In genomic region chr17:39606434-39607056, GRCh38 we compare ENCODE assay signal across 11 cellular contexts. TPM values are rescaled to one million over a fixed set of nuclear protein-coding genes. Genes with fewer than 3 reads are reported as not detected.
DNase-seq lines count a peak whose midpoint lies in the region; ATAC-seq and TF ChIP-seq lines count a peak whose summit lies in the region.
"Had no signal": no experiment of that assay in that cellular context is flagged by ENCODE, and none has a peak within 500 bp of the region (broad histone marks: within the 10 kb centered on the region; RNA-seq: fewer than 3 reads in every experiment).

No MANE protein-coding gene starts in this region.

- H3K27me3 ChIP-seq in Panc1 (ENCODE audit: control insufficient read depth, insufficient read depth, low read length) (peaks cover 14% of the 10 kb centered on the region), trophoblast cell (ENCODE audit: insufficient read depth, low read length) (peaks cover 81% of the 10 kb centered on the region), ovary (peaks cover 2% of the 10 kb centered on the region), Peyer's patch (peaks cover 9 to 72% of the 10 kb centered on the region in 2 donors)

- H2AK5ac ChIP-seq in trophoblast cell (ENCODE audit: low read length) = no peak overlapping the region

- H3K36me3 ChIP-seq in ES-I3 (ENCODE audit: insufficient read depth, low read length) (no peaks in the 10 kb centered on the region), Panc1 (ENCODE audit: control insufficient read depth, insufficient read depth, low read length) (no peaks in the 10 kb centered on the region), trophoblast cell (ENCODE audit: control insufficient read depth in 1 of 2, insufficient read depth in 2 of 2, low read length in 2 of 2) (no peaks in the 10 kb centered on the region), ovary (no peaks in the 10 kb centered on the region), Peyer's patch (no peaks in the 10 kb centered on the region)

- no peak overlapping the region for H4K91ac ChIP-seq in trophoblast cell (ENCODE audit: low read depth, low read length)

- H2BK5ac ChIP-seq in trophoblast cell (ENCODE audit: low read depth, low read length, poor library complexity) = no peak overlapping the region

- no peak overlapping the region for H3K23ac ChIP-seq in trophoblast cell (ENCODE audit: low read length)

- no TSS peak for BruUV-seq in Panc1 (replicated peaks; lab: Mats Ljungman, UMichigan)

- TF ChIP-seq POLR2A in ovary (IDR thresholded peaks at IDR 0.05) (no peak), Peyer's patch (IDR thresholded peaks at IDR 0.05) (no peak)

- H4K12ac ChIP-seq in trophoblast cell (ENCODE audit: low read depth, low read length) = no peak overlapping the region

- no peak for TF ChIP-seq CTCF in Panc1 (IDR thresholded peaks at IDR 0.05)
- TF ChIP-seq CTCF in ovary (IDR thresholded peaks at IDR 0.05) = no peak
- no peak for TF ChIP-seq CTCF in Peyer's patch (IDR thresholded peaks at IDR 0.05)

- POLR2A ChIA-PET in Panc1 (lab: Charles Lee) = interaction anchor here (0.6 kb wide), 1 partner anchor 12 kb away, joined by 3 read pairs; no protein-coding TSS in a partner anchor

- no peaks in the 10 kb centered on the region for H3K79me2 ChIP-seq in trophoblast cell (ENCODE audit: control insufficient read depth, insufficient read depth, low read length, poor library complexity)

- no peak for DNase-seq in Panc1 (ENCODE audit: low read depth, low spot score)
- no peak for DNase-seq in left ventricle myocardium superior
- no peak for DNase-seq in trophoblast cell
- no peak for DNase-seq in ovary
- DNase-seq in stimulated activated CD4-positive, alpha-beta T cell treated with anti-CD3 and anti-CD28 coated beads, Interleukin-15, amount 100 ng/mL, for 24 hours = no peak
- no peak for DNase-seq in Peyer's patch
- DNase-seq: midbrain; stimulated activated naive CD4-positive, alpha-beta T cell treated with Interleukin-2 at 50 U/mL for 16 hours had no signal

- peak; percentile 70 for ATAC-seq in Panc1
- ATAC-seq in left ventricle myocardium superior = peak; percentile 21
- ATAC-seq in GM18517 (IDR thresholded peaks at IDR 0.05; ENCODE audit: unreplicated experiment) = no peak

- H3K4me2 ChIP-seq in trophoblast cell (ENCODE audit: low read length) = peak overlapping the region; percentile 29

- H2BK120ac ChIP-seq in trophoblast cell (ENCODE audit: insufficient read depth, low read length, poor library complexity) = no peak overlapping the region

- no peak overlapping the region for H3K18ac ChIP-seq in trophoblast cell (ENCODE audit: low read length)

- no peak for TF ChIP-seq EP300 in ovary (IDR thresholded peaks at IDR 0.05)

- no CpG with 5 or more reads among the region's 66 CpGs for WGBS in trophoblast cell (ENCODE audit: extremely low coverage, insufficient coverage, insufficient read length)
- WGBS in ovary, 3 donors = 0 to 1% (median 0%) methylated on average over 34 to 66 of the region's 66 CpGs

- no peak overlapping the region for H2BK12ac ChIP-seq in trophoblast cell (ENCODE audit: low read length)

- H4K8ac ChIP-seq in trophoblast cell (ENCODE audit: low read depth, low read length) = no peak overlapping the region

- H3K9me3 ChIP-seq in ES-I3 (ENCODE audit: control insufficient read depth, insufficient read depth, low read length) (no peaks in the 10 kb centered on the region), Panc1 (ENCODE audit: control insufficient read depth, insufficient read depth, low read depth, low read length) (no peaks in the 10 kb centered on the region), trophoblast cell (ENCODE audit: insufficient read depth, low read depth, low read length) (peaks cover 4% of the 10 kb centered on the region), ovary (no peaks in the 10 kb centered on the region), Peyer's patch (no peaks in the 10 kb centered on the region)

- no peak overlapping the region for H3K4ac ChIP-seq in trophoblast cell (ENCODE audit: low read depth, low read length)

- no peaks in the 10 kb centered on the region for H3K79me1 ChIP-seq in trophoblast cell (ENCODE audit: low read length)

- CTCF ChIA-PET in Panc1 (lab: Charles Lee) = interaction anchor here (0.7 kb wide), 1 partner anchor 303 kb away, joined by 8 read pairs; no protein-coding TSS in a partner anchor

- peak overlapping the region; percentile 52 for H2AFZ ChIP-seq in trophoblast cell (ENCODE audit: insufficient read depth, low read length, poor library complexity)

- H3K9ac ChIP-seq in ES-I3 (ENCODE audit: low read depth, low read length) (peak overlapping the region; percentile 35; the same call in 1 of the 2 replicates), trophoblast cell (ENCODE audit: low read length) (no peak overlapping the region)

- intact Hi-C loops in Panc1 (cut with micrococcal nuclease; ENCODE audit: unreplicated experiment) (no loop called here), left ventricle myocardium superior (cut with micrococcal nuclease) (no loop called here), ovary (cut with DNase I) (no loop called here)

- H3K4me3 ChIP-seq in Panc1 (ENCODE audit: low read depth in 2 of 2, low read length in 2 of 2) (peak overlapping the region; percentile 12 to 20; a peak in 3 of 4 replicates), trophoblast cell (ENCODE audit: low read depth, low read length) (no peak overlapping the region), ovary (no peak overlapping the region), Peyer's patch (peak overlapping the region in 2 of 4 donors; percentile 14 to 22)

- peaks cover 16% of the 10 kb centered on the region; the same call in 1 of the 2 replicates for H3K4me1 ChIP-seq in ES-I3 (ENCODE audit: insufficient read depth, low read length)
- H3K4me1 ChIP-seq in Panc1 (ENCODE audit: control insufficient read depth, insufficient read depth, low read length) = no peaks in the 10 kb centered on the region
- no peaks in the 10 kb centered on the region for H3K4me1 ChIP-seq in trophoblast cell (ENCODE audit: control insufficient read depth in 1 of 2, insufficient read depth in 2 of 2, low read length in 2 of 2)
- peaks cover 5% of the 10 kb centered on the region for H3K4me1 ChIP-seq in ovary (ENCODE audit: insufficient read depth)
- peaks cover 0 to 34% (median 24%) of the 10 kb centered on the region in 4 donors for H3K4me1 ChIP-seq in Peyer's patch

- in situ Hi-C loops in Panc1 (cut with HindIII; ENCODE audit: low pct_unique_long_range_greater_than_20kb, low sequenced_read_pairs) = no loop called here

- H3K14ac ChIP-seq in trophoblast cell (ENCODE audit: low read length) = no peak overlapping the region

- H3K27ac ChIP-seq in Panc1 (ENCODE audit: low read length) (no peak overlapping the region), trophoblast cell (ENCODE audit: low read depth, low read length) (no peak overlapping the region), ovary (no peak overlapping the region), Peyer's patch (no peak overlapping the region)

RNA-seq across cellular contexts. Expression of gene NEUROD2, which starts 1.2 kb away (rescaled TPM):
- total RNA-seq in Panc1 (2021; ENCODE audit: unreplicated experiment) (not detected), left ventricle myocardium superior (not detected), ovary (not detected), Peyer's patch (not detected)
- polyA plus RNA-seq in Panc1 (2012; ENCODE audit: insufficient read length) = not detected
- not detected in 2 replicates for polyA plus RNA-seq in trophoblast cell (2013)
- not detected for polyA plus RNA-seq in ovary
- total RNA-seq: activated T-helper 2 cell treated with anti-CD3 and anti-CD28 coated beads, Interferon-gamma antibody, Interleukin-2, Interleukin-4, amounts not matched to agents 10 μg/mL and 5 μg/mL and 100 μg/mL, durations not matched to agents 14 hours and 24 hours and 36 hours had no signal

RNA-seq across cellular contexts. Expression of gene PPP1R1B, which starts 20.2 kb away (rescaled TPM):
- total RNA-seq in Panc1 (2021; ENCODE audit: unreplicated experiment) (45.7 TPM), left ventricle myocardium superior (0.55 TPM), ovary (10 to 100 TPM in 4 of 7 donors, 1 to 10 TPM in 2, under 1 TPM in 1; 0.43 to 23.0 (median 10.1) TPM), Peyer's patch (100 to 1,000 TPM in 3 of 4 donors, 10 to 100 TPM in 1; 71.8 to 161 (median 125) TPM)
- 80.3 TPM for polyA plus RNA-seq in Panc1 (2012; ENCODE audit: insufficient read length)
- polyA plus RNA-seq in trophoblast cell (2013) = 0.07 and 0.12 TPM in 2 replicates
- polyA plus RNA-seq in ovary = 10 to 100 TPM in 1 of 2 donors, 1 to 10 TPM in 1; 5.1 to 12.9 TPM
- total RNA-seq: activated T-helper 2 cell treated with anti-CD3 and anti-CD28 coated beads, Interferon-gamma antibody, Interleukin-2, Interleukin-4, amounts not matched to agents 10 μg/mL and 5 μg/mL and 100 μg/mL, durations not matched to agents 14 hours and 24 hours and 36 hours had no signal

RNA-seq across cellular contexts. Expression of gene STARD3, which starts 30.4 kb away (rescaled TPM):
- total RNA-seq in Panc1 (2021; ENCODE audit: unreplicated experiment) = 44.8 TPM
- polyA plus RNA-seq in Panc1 (2012; ENCODE audit: insufficient read length) = 61.7 TPM
- total RNA-seq in left ventricle myocardium superior = 18.7 TPM
- polyA plus RNA-seq in trophoblast cell (2013) = 51.9 and 53.4 TPM in 2 replicates
- total RNA-seq in ovary = 10 to 100 TPM; 34.5 to 49.4 (median 44.3) TPM
- 10 to 100 TPM; 42.1 to 55.9 TPM for polyA plus RNA-seq in ovary
- 100 to 1,000 TPM; 102 to 212 (median 145) TPM for total RNA-seq in Peyer's patch

RNA-seq across cellular contexts. Expression of gene TCAP, which starts 58.6 kb away (rescaled TPM):
- total RNA-seq in Panc1 (2021; ENCODE audit: unreplicated experiment) (1.6 TPM), left ventricle myocardium superior (4,965 TPM), ovary (1 to 10 TPM in 6 of 7 donors, under 1 TPM in 1; 0.24 to 1.9 (median 1.3) TPM), Peyer's patch (1 to 10 TPM in 2 of 4 donors, under 1 TPM in 1, not detected in 1; 0.53 to 1.9 (median 1.1) TPM)
- 3.1 TPM for polyA plus RNA-seq in Panc1 (2012; ENCODE audit: insufficient read length)
- polyA plus RNA-seq in trophoblast cell (2013) = 0.15 and 0.19 TPM in 2 replicates
- polyA plus RNA-seq in ovary = 1 to 10 TPM in 1 of 2 donors, under 1 TPM in 1; 0.47 to 1.6 TPM

Comparison
In these comparisons a context has a peak if more than half of its experiments do, and no peak if none do; other contexts are left out.
1. H3K4me3 ChIP-seq: peak in Panc1 (2 of 2); none in trophoblast cell (single experiment) and ovary (single experiment).